9 cellular contexts compared by ENCODE assay signal in genomic region chr10:48800283-48800675, GRCh38.
DNase-seq lines count a peak whose midpoint lies in the region; ATAC-seq and TF ChIP-seq lines count a peak whose summit lies in the region.
"Had no signal": no experiment of that assay in that cellular context is flagged by ENCODE, and none has a peak within 500 bp of the region (broad histone marks: within the 10 kb centered on the region; RNA-seq: fewer than 3 reads in every experiment).

No MANE protein-coding gene starts in this region.

- H3K4me1 Mint-ChIP-seq in activated T-helper 2 cell treated with anti-CD3 and anti-CD28 coated beads, Interferon-gamma antibody, Interleukin-2, Interleukin-4, amounts not matched to agents 10 μg/mL and 5 μg/mL and 100 μg/mL, durations not matched to agents 14 hours and 24 hours and 36 hours (ENCODE audit: low read depth), result peaks cover 43% of the 10 kb centered on the region
- peaks cover 16 to 67% (median 60%) of the 10 kb centered on the region in 7 donors for H3K4me1 Mint-ChIP-seq in naive thymus-derived CD4-positive, alpha-beta T cell

- ATAC-seq in naive thymus-derived CD4-positive, alpha-beta T cell, result peak; percentile 53
- ATAC-seq in GM18505 (IDR thresholded peaks at IDR 0.05; ENCODE audit: unreplicated experiment), result no peak

- peaks cover 10% of the 10 kb centered on the region for H3K36me3 Mint-ChIP-seq in activated T-helper 2 cell treated with anti-CD3 and anti-CD28 coated beads, Interferon-gamma antibody, Interleukin-2, Interleukin-4, amounts not matched to agents 10 μg/mL and 5 μg/mL and 100 μg/mL, durations not matched to agents 14 hours and 24 hours and 36 hours (ENCODE audit: low read depth)
- peaks cover 0 to 12% (median 0%) of the 10 kb centered on the region in 5 donors for H3K36me3 Mint-ChIP-seq in naive thymus-derived CD4-positive, alpha-beta T cell

- DNase-seq in GF-D8 (lab: John Stamatoyannopoulos, UW) (peak; percentile 93), HT1080 (ENCODE audit: low read depth) (peak; percentile 65), NCI-H1930 (lab: John Stamatoyannopoulos, UW) (no peak), COLO668 (lab: John Stamatoyannopoulos, UW; ENCODE audit: unreplicated experiment) (no peak), NCI-H1092 treated with DMSO at 0.1 percent for 48 hours (lab: John Stamatoyannopoulos, UW) (no peak)
- DNase-seq in activated T-helper 2 cell treated with anti-CD3 and anti-CD28 coated beads, Interferon-gamma antibody, Interleukin-2, Interleukin-4, amounts not matched to agents 10 μg/mL and 5 μg/mL and 100 μg/mL, durations not matched to agents 14 hours and 24 hours and 36 hours (ENCODE audit: low spot score), result no peak
- peak in 6 of 9 donors; percentile 7 to 43 (median 30) for DNase-seq in naive thymus-derived CD4-positive, alpha-beta T cell
- DNase-seq: islet precursor cell had no signal

- no peaks in the 10 kb centered on the region for H3K27me3 ChIP-seq in naive thymus-derived CD4-positive, alpha-beta T cell (ENCODE audit: control insufficient read depth in 2 of 2, insufficient read depth in 2 of 2, low read length in 2 of 2)

- H3K4me3 Mint-ChIP-seq in activated T-helper 2 cell treated with anti-CD3 and anti-CD28 coated beads, Interferon-gamma antibody, Interleukin-2, Interleukin-4, amounts not matched to agents 10 μg/mL and 5 μg/mL and 100 μg/mL, durations not matched to agents 14 hours and 24 hours and 36 hours (ENCODE audit: low read depth), result peak overlapping the region; percentile 31
- H3K4me3 Mint-ChIP-seq in naive thymus-derived CD4-positive, alpha-beta T cell, result peak overlapping the region; percentile 51 to 87 (median 76)

- peaks cover 16% of the 10 kb centered on the region for H3K9me3 Mint-ChIP-seq in activated T-helper 2 cell treated with anti-CD3 and anti-CD28 coated beads, Interferon-gamma antibody, Interleukin-2, Interleukin-4, amounts not matched to agents 10 μg/mL and 5 μg/mL and 100 μg/mL, durations not matched to agents 14 hours and 24 hours and 36 hours
- H3K9me3 Mint-ChIP-seq in naive thymus-derived CD4-positive, alpha-beta T cell, result peaks cover 0 to 18% (median 5%) of the 10 kb centered on the region in 11 donors

- H3K4me1 ChIP-seq in naive thymus-derived CD4-positive, alpha-beta T cell (ENCODE audit: control insufficient read depth in 2 of 2, insufficient read depth in 2 of 2, low read length in 2 of 2), result peaks cover 0 to 47% of the 10 kb centered on the region in 2 donors

- H3K27ac ChIP-seq in naive thymus-derived CD4-positive, alpha-beta T cell (ENCODE audit: low read depth, low read length), result peak overlapping the region; percentile 48

- intact Hi-C loops in activated T-helper 2 cell treated with anti-CD3 and anti-CD28 coated beads, Interferon-gamma antibody, Interleukin-2, Interleukin-4, amounts not matched to agents 10 μg/mL and 5 μg/mL and 100 μg/mL, durations not matched to agents 14 hours and 24 hours and 36 hours (cut with micrococcal nuclease), result loop anchor here (5.0 kb wide), 1 partner anchor 143 kb away; no protein-coding TSS in a partner anchor
- intact Hi-C loops in naive thymus-derived CD4-positive, alpha-beta T cell (cut with micrococcal nuclease), result loop anchor here (10.0 kb wide), 3 partner anchors 385 to 1825 kb away; partner anchors contain the start of genes ERCC6 (in 1 of the 2), SGMS1 (in 1 of the 2) and TMEM273 (in 1 of the 2)

- no peaks in the 10 kb centered on the region for H3K9me3 ChIP-seq in naive thymus-derived CD4-positive, alpha-beta T cell (ENCODE audit: control insufficient read depth in 2 of 3, low read length in 3 of 3)

- H3K27me3 Mint-ChIP-seq in activated T-helper 2 cell treated with anti-CD3 and anti-CD28 coated beads, Interferon-gamma antibody, Interleukin-2, Interleukin-4, amounts not matched to agents 10 μg/mL and 5 μg/mL and 100 μg/mL, durations not matched to agents 14 hours and 24 hours and 36 hours (ENCODE audit: low read depth), result no peaks in the 10 kb centered on the region
- no peaks in the 10 kb centered on the region for H3K27me3 Mint-ChIP-seq in naive thymus-derived CD4-positive, alpha-beta T cell

- H3K36me3 ChIP-seq in naive thymus-derived CD4-positive, alpha-beta T cell (ENCODE audit: control insufficient read depth in 2 of 3, insufficient read depth in 3 of 3, low read length in 3 of 3), result no peaks in the 10 kb centered on the region

- CTCF ChIA-PET in naive thymus-derived CD4-positive, alpha-beta T cell (lab: Charles Lee), result no interaction called here

- H3K27ac Mint-ChIP-seq in activated T-helper 2 cell treated with anti-CD3 and anti-CD28 coated beads, Interferon-gamma antibody, Interleukin-2, Interleukin-4, amounts not matched to agents 10 μg/mL and 5 μg/mL and 100 μg/mL, durations not matched to agents 14 hours and 24 hours and 36 hours, result peak overlapping the region; percentile 74
- H3K27ac Mint-ChIP-seq in naive thymus-derived CD4-positive, alpha-beta T cell, result peak overlapping the region; percentile 74 to 97 (median 89)

- POLR2A ChIA-PET in naive thymus-derived CD4-positive, alpha-beta T cell (lab: Charles Lee), result no interaction called here

- TF ChIP-seq POLR2A in GM18505 (IDR thresholded peaks at IDR 0.05; ENCODE audit: borderline replicate concordance, extremely low read depth, insufficient read depth, insufficient read length), result no peak

- H3K4me3 ChIP-seq in naive thymus-derived CD4-positive, alpha-beta T cell (ENCODE audit: low read length), result no peak overlapping the region

Comparison
In these comparisons a context has a peak if more than half of its experiments do, and no peak if none do; other contexts are left out.
1. DNase-seq: peak in GF-D8 (single experiment), HT1080 (single experiment) and naive thymus-derived CD4-positive, alpha-beta T cell (6 of 9); none in activated T-helper 2 cell treated with anti-CD3 and anti-CD28 coated beads, Interferon-gamma antibody, Interleukin-2, Interleukin-4, amounts not matched to agents 10 μg/mL and 5 μg/mL and 100 μg/mL, durations not matched to agents 14 hours and 24 hours and 36 hours (single experiment), NCI-H1930 (0 of 2), COLO668 (single experiment) and NCI-H1092 treated with DMSO at 0.1 percent for 48 hours (single experiment).